Comparison of ENCODE assay signal across 8 cellular contexts in the genomic region with DNA sequence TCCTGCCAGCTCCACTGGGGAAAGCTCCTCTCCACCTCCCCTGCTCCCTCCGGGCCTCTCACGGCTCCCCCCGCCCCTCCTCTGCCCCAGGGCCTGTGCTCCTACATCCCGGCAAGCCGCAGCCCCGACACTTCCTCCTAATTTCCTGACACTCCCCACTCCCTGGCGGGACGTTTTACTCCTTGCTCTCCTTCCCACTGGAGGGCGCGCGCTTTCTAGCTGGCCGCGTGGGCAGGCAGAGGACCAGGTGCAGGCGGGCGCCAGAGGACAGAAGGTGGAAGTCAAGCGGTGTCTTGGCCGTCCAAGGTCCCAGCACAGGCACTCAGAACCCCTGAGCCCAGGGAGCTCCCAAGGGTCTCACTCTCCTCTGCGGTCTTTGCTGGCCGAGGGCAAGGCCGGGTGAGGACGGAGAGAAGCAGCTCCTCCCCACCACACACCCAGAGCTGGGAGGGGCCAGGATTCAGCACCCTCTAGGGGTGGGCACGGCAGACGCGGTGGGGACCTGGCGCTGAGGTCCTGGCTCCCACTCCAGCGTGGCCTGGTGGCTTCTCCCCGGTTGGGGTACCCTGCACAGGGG. TPM values are rescaled to one million over a fixed set of nuclear protein-coding genes. Genes with fewer than 3 reads are reported as not detected.
DNase-seq lines count a peak whose midpoint lies in the region; ATAC-seq and TF ChIP-seq lines count a peak whose summit lies in the region.

No MANE protein-coding gene starts in this region.

- H3K27me3 Mint-ChIP-seq in chondrocyte (ENCODE audit: low read depth), result peaks cover 4% of the 10 kb centered on the region

- peak overlapping the region; percentile 84 to 93 for H3K27ac ChIP-seq in left lung
- H3K27ac ChIP-seq in tibial nerve, result peak overlapping the region in 3 of 4 donors; percentile 67 to 94 (median 77)

- intact Hi-C loops in left lung (cut with DNase I), result no loop called here

- H3K4me1 Mint-ChIP-seq in chondrocyte (ENCODE audit: low read depth), result peaks cover 14% of the 10 kb centered on the region

- H3K9ac ChIP-seq in NT2/D1 (ENCODE audit: insufficient read length, low read depth), result peak overlapping the region; percentile 61

- no peaks in the 10 kb centered on the region for H3K36me3 ChIP-seq in NT2/D1 (ENCODE audit: insufficient read depth, insufficient read length, low read length)
- H3K36me3 ChIP-seq in left lung, result peaks cover 0 to 2% of the 10 kb centered on the region in 2 donors
- no peaks in the 10 kb centered on the region for H3K36me3 ChIP-seq in tibial nerve

- no peak for DNase-seq in activated naive CD4-positive, alpha-beta T cell treated with anti-CD3 and anti-CD28 coated beads, Interleukin-2, amount 50 U/mL, for 72 hours (ENCODE audit: low spot score in 2 of 2)
- DNase-seq in activated naive CD4-positive, alpha-beta T cell treated with Interleukin-2 at 50 U/mL for 16 hours, result no peak
- DNase-seq in NT2/D1 (ENCODE audit: low read depth, low spot score) (no peak), chondrocyte (ENCODE audit: low spot score) (no peak), left lung (peak; percentile 88 to 95), tibial nerve (ENCODE audit: low spot score in 2 of 2) (peak; percentile 56 to 63)

- H3K4me1 ChIP-seq in NT2/D1 (ENCODE audit: insufficient read depth, insufficient read length) (peaks cover 8% of the 10 kb centered on the region), left lung (peaks cover 31 to 53% of the 10 kb centered on the region in 2 donors), tibial nerve (peaks cover 0 to 52% (median 38%) of the 10 kb centered on the region in 4 donors)

- TF ChIP-seq CTCF in chondrocyte (IDR thresholded peaks at IDR 0.05), result peak; percentile 48
- TF ChIP-seq CTCF in left lung (IDR thresholded peaks at IDR 0.05), result peak; percentile 23 to 35
- TF ChIP-seq CTCF in tibial nerve (IDR thresholded peaks at IDR 0.05), result peak in 4 of 5 experiments; percentile 18 to 31 (median 24)

- WGBS in tibial nerve, 2 donors, result 6 to 9% methylated on average over 22 to 26 of the region's 27 CpGs

- TF ChIP-seq EP300 in tibial nerve (IDR thresholded peaks at IDR 0.05), result no peak

- no peak for ATAC-seq in activated naive CD4-positive, alpha-beta T cell treated with anti-CD3 and anti-CD28 coated beads, Interleukin-2, amount 50 U/mL, for 72 hours
- ATAC-seq in left lung, result peak; percentile 58
- ATAC-seq in GM19324 (IDR thresholded peaks at IDR 0.05; ENCODE audit: low FRiP score, unreplicated experiment), result no peak
- no peak for ATAC-seq in HG03159 (IDR thresholded peaks at IDR 0.05; ENCODE audit: unreplicated experiment)

- H3K9me3 Mint-ChIP-seq in activated naive CD4-positive, alpha-beta T cell treated with anti-CD3 and anti-CD28 coated beads, Interleukin-2, amount 50 U/mL, for 72 hours, result no peaks in the 10 kb centered on the region
- H3K9me3 Mint-ChIP-seq in chondrocyte (ENCODE audit: low read depth), result no peaks in the 10 kb centered on the region

- H3K9me3 ChIP-seq in NT2/D1 (ENCODE audit: insufficient read depth, low read length) (no peaks in the 10 kb centered on the region), left lung (no peaks in the 10 kb centered on the region), tibial nerve (no peaks in the 10 kb centered on the region)

- H3K27ac Mint-ChIP-seq in activated naive CD4-positive, alpha-beta T cell treated with anti-CD3 and anti-CD28 coated beads, Interleukin-2, amount 50 U/mL, for 72 hours, result peak overlapping the region; percentile 82 to 90
- no peak overlapping the region for H3K27ac Mint-ChIP-seq in chondrocyte (ENCODE audit: unreplicated experiment)

- H3K4me3 Mint-ChIP-seq in chondrocyte (ENCODE audit: unreplicated experiment), result no peak overlapping the region

- H3K27me3 ChIP-seq in NT2/D1 (ENCODE audit: insufficient read depth, insufficient read length), result peaks cover 25% of the 10 kb centered on the region
- peaks cover 0 to 10% of the 10 kb centered on the region in 2 donors for H3K27me3 ChIP-seq in left lung
- no peaks in the 10 kb centered on the region for H3K27me3 ChIP-seq in tibial nerve

- H3K4me3 ChIP-seq in NT2/D1 (ENCODE audit: insufficient read length, low read depth), result peak overlapping the region; percentile 5
- peak overlapping the region in 1 of 2 donors; percentile 1 for H3K4me3 ChIP-seq in left lung
- peak overlapping the region in 2 of 4 donors; percentile 13 to 27 for H3K4me3 ChIP-seq in tibial nerve

- no peak for TF ChIP-seq POLR2A in tibial nerve (IDR thresholded peaks at IDR 0.05)

- no peaks in the 10 kb centered on the region for H3K36me3 Mint-ChIP-seq in activated naive CD4-positive, alpha-beta T cell treated with anti-CD3 and anti-CD28 coated beads, Interleukin-2, amount 50 U/mL, for 72 hours
- H3K36me3 Mint-ChIP-seq in chondrocyte (ENCODE audit: low read depth), result no peaks in the 10 kb centered on the region

RNA-seq across cellular contexts. Expression of a gene that starts 19.1 kb away (rescaled TPM):
- total RNA-seq in activated naive CD4-positive, alpha-beta T cell treated with anti-CD3 and anti-CD28 coated beads, Interleukin-2, amount 50 U/mL, for 72 hours, result 100 to 1,000 TPM; 101 to 201 TPM
- total RNA-seq in chondrocyte (1.3 to 3.2 TPM (median 2.3 TPM) in 3 replicates), left lung (10 to 100 TPM; 16.2 to 45.3 TPM), tibial nerve (10 to 100 TPM in 1 of 4 donors, 1 to 10 TPM in 3; 2.7 to 11.3 (median 6.4) TPM)

RNA-seq across cellular contexts. Expression of a gene that starts 19.9 kb away (rescaled TPM):
- not detected for total RNA-seq in activated naive CD4-positive, alpha-beta T cell treated with anti-CD3 and anti-CD28 coated beads, Interleukin-2, amount 50 U/mL, for 72 hours
- not detected in 3 replicates for total RNA-seq in chondrocyte
- 1 to 10 TPM; 1.3 to 4.1 TPM for total RNA-seq in left lung
- total RNA-seq in tibial nerve, result 10 to 100 TPM in 1 of 4 donors, 1 to 10 TPM in 3; 2.5 to 10.5 (median 4.9) TPM

RNA-seq across cellular contexts. Expression of a gene that starts 27.6 kb away (rescaled TPM):
- not detected for total RNA-seq in activated naive CD4-positive, alpha-beta T cell treated with anti-CD3 and anti-CD28 coated beads, Interleukin-2, amount 50 U/mL, for 72 hours
- total RNA-seq in chondrocyte, result not detected in 3 replicates
- not detected for total RNA-seq in left lung
- not detected for total RNA-seq in tibial nerve

RNA-seq across cellular contexts. Expression of a gene that starts 51.1 kb away (rescaled TPM):
- total RNA-seq in activated naive CD4-positive, alpha-beta T cell treated with anti-CD3 and anti-CD28 coated beads, Interleukin-2, amount 50 U/mL, for 72 hours, result 10 to 100 TPM; 47.9 to 53.3 TPM
- total RNA-seq in chondrocyte (53.2 to 56.2 TPM (median 54.9 TPM) in 3 replicates), left lung (10 to 100 TPM; 47.2 to 62.3 TPM), tibial nerve (10 to 100 TPM; 35.8 to 73.5 (median 45.7) TPM)

RNA-seq across cellular contexts. Expression of a gene that starts 51.1 kb away (rescaled TPM):
- total RNA-seq in activated naive CD4-positive, alpha-beta T cell treated with anti-CD3 and anti-CD28 coated beads, Interleukin-2, amount 50 U/mL, for 72 hours, result 10 to 100 TPM; 43.4 to 55.6 TPM
- total RNA-seq in chondrocyte (25.6 to 33.0 TPM (median 32.7 TPM) in 3 replicates), left lung (10 to 100 TPM; 34.3 to 48.5 TPM), tibial nerve (10 to 100 TPM; 29.3 to 44.8 (median 35.0) TPM)

Comparison
In these comparisons a context has a peak if more than half of its experiments do, and no peak if none do; other contexts are left out.
1. DNase-seq: peak in left lung (2 of 2) and tibial nerve (2 of 2); none in activated naive CD4-positive, alpha-beta T cell treated with anti-CD3 and anti-CD28 coated beads, Interleukin-2, amount 50 U/mL, for 72 hours (0 of 2), activated naive CD4-positive, alpha-beta T cell treated with Interleukin-2 at 50 U/mL for 16 hours (single experiment), NT2/D1 (single experiment) and chondrocyte (single experiment).
2. Peak in every context shown above with its lines, with median percentiles within 50 percentile points of each other: CTCF ChIP-seq.